In genomic region chr17:4939554-4939803, GRCh38 we compare ENCODE assay signal across 8 cellular contexts. TPM values are rescaled to one million over a fixed set of nuclear protein-coding genes. Genes with fewer than 3 reads are reported as not detected.
A peak's percentile ranks its signal among the peaks of the same experiment; 100 is the strongest.
DNase-seq lines count a peak whose midpoint lies in the region; ATAC-seq lines count a peak whose summit lies in the region.

No MANE protein-coding gene starts in this region.

- peak overlapping the region; percentile 88 for H3K27ac ChIP-seq in duodenal mucosa (ENCODE audit: low read depth, low read length)

- ATAC-seq in natural killer cell treated with Interleukin-12 subunit alpha and Interleukin-12 subunit beta and Interleukin-15 and Interleukin-18, amount 100 ng/mL, for 72 hours = peak in 1 of 2 donors; percentile 4
- no peak for ATAC-seq in HG03439 (IDR thresholded peaks at IDR 0.05; ENCODE audit: unreplicated experiment)

- H3K9ac ChIP-seq in duodenal mucosa (ENCODE audit: low read depth in 1 of 2, low read length in 2 of 2) = peak overlapping the region; percentile 91 to 92

- peak; percentile 29 for DNase-seq in stimulated activated CD4-positive, alpha-beta T cell treated with anti-CD3 and anti-CD28 coated beads, Interleukin-1b, Interleukin-23, amount 100 ng/mL, for 48 hours
- no peak for DNase-seq in stimulated activated CD4-positive, alpha-beta T cell treated with anti-CD3 and anti-CD28 coated beads, Interleukin-2, amount 100 ng/mL, for 24 hours
- DNase-seq in MG63 (no peak), germinal center (ENCODE audit: low spot score) (no peak), A172 (ENCODE audit: low spot score) (no peak)
- no peak for DNase-seq in natural killer cell treated with Interleukin-12 subunit alpha and Interleukin-12 subunit beta and Interleukin-15 and Interleukin-18, amount 100 ng/mL, for 72 hours (ENCODE audit: low spot score)

- H3K4me1 ChIP-seq in duodenal mucosa (ENCODE audit: control insufficient read depth in 1 of 2, insufficient read depth in 2 of 2, low read length in 2 of 2) = peaks cover 45 to 54% of the 10 kb centered on the region in 2 donors

- peaks cover 60 to 68% of the 10 kb centered on the region in 2 donors for H3K4me1 Mint-ChIP-seq in natural killer cell treated with Interleukin-12 subunit alpha and Interleukin-12 subunit beta and Interleukin-15 and Interleukin-18, amount 100 ng/mL, for 72 hours (ENCODE audit: low read depth in 2 of 2)

- H3K9me3 Mint-ChIP-seq in natural killer cell treated with Interleukin-12 subunit alpha and Interleukin-12 subunit beta and Interleukin-15 and Interleukin-18, amount 100 ng/mL, for 72 hours = no peaks in the 10 kb centered on the region

- no peaks in the 10 kb centered on the region for H3K27me3 Mint-ChIP-seq in natural killer cell treated with Interleukin-12 subunit alpha and Interleukin-12 subunit beta and Interleukin-15 and Interleukin-18, amount 100 ng/mL, for 72 hours

- H3K4me3 ChIP-seq in MG63 (peak overlapping the region; percentile 70), duodenal mucosa (ENCODE audit: low read depth in 1 of 2, low read length in 2 of 2) (peak overlapping the region; percentile 93 to 95)

- H3K27ac Mint-ChIP-seq in natural killer cell treated with Interleukin-12 subunit alpha and Interleukin-12 subunit beta and Interleukin-15 and Interleukin-18, amount 100 ng/mL, for 72 hours = peak overlapping the region; percentile 76 to 96

- H3K36me3 Mint-ChIP-seq in natural killer cell treated with Interleukin-12 subunit alpha and Interleukin-12 subunit beta and Interleukin-15 and Interleukin-18, amount 100 ng/mL, for 72 hours = peaks cover 28% of the 10 kb centered on the region

- H3K9me3 ChIP-seq in MG63 = no peaks in the 10 kb centered on the region
- no peaks in the 10 kb centered on the region for H3K9me3 ChIP-seq in duodenal mucosa (ENCODE audit: control insufficient read depth in 1 of 2, low read length in 2 of 2)

- no peaks in the 10 kb centered on the region for H3K27me3 ChIP-seq in MG63
- no peaks in the 10 kb centered on the region for H3K27me3 ChIP-seq in duodenal mucosa (ENCODE audit: control insufficient read depth in 1 of 2, insufficient read depth in 2 of 2, low read length in 2 of 2)

- H3K36me3 ChIP-seq in MG63 = peaks cover 22% of the 10 kb centered on the region
- peaks cover 32 to 48% of the 10 kb centered on the region in 2 donors for H3K36me3 ChIP-seq in duodenal mucosa (ENCODE audit: control insufficient read depth in 1 of 2, insufficient read depth in 2 of 2, low read length in 2 of 2)

- peak overlapping the region; percentile 100 for H3K4me3 Mint-ChIP-seq in natural killer cell treated with Interleukin-12 subunit alpha and Interleukin-12 subunit beta and Interleukin-15 and Interleukin-18, amount 100 ng/mL, for 72 hours

RNA-seq across cellular contexts. Expression of gene SLC25A11, which starts 0.4 kb away (rescaled TPM):
- 48.0 and 87.3 TPM in 2 replicates for total RNA-seq in MG63 (2014; rRNA removed; shearing (Covaris generic); ENCODE audit: low replicate concordance)
- 10 to 100 TPM; 85.9 to 91.6 TPM for total RNA-seq in natural killer cell treated with Interleukin-12 subunit alpha and Interleukin-12 subunit beta and Interleukin-15 and Interleukin-18, amount 100 ng/mL, for 72 hours
- 80.8 and 82.6 TPM in 2 replicates for total RNA-seq in A172 (2014; rRNA removed; shearing (Covaris generic))

RNA-seq across cellular contexts. Expression of gene RNF167, which starts 0.6 kb away (rescaled TPM):
- 20.4 and 29.9 TPM in 2 replicates for total RNA-seq in MG63 (2014; rRNA removed; shearing (Covaris generic); ENCODE audit: low replicate concordance)
- total RNA-seq in natural killer cell treated with Interleukin-12 subunit alpha and Interleukin-12 subunit beta and Interleukin-15 and Interleukin-18, amount 100 ng/mL, for 72 hours = 100 to 1,000 TPM; 144 to 150 TPM
- total RNA-seq in A172 (2014; rRNA removed; shearing (Covaris generic)) = 48.2 and 49.2 TPM in 2 replicates

RNA-seq across cellular contexts. Expression of gene GP1BA, which starts 7.4 kb away (rescaled TPM):
- total RNA-seq in MG63 (2014; rRNA removed; shearing (Covaris generic); ENCODE audit: low replicate concordance) = not detected in 2 replicates
- under 1 TPM in 1 of 2 donors, not detected in 1; 0.12 TPM for total RNA-seq in natural killer cell treated with Interleukin-12 subunit alpha and Interleukin-12 subunit beta and Interleukin-15 and Interleukin-18, amount 100 ng/mL, for 72 hours
- 0.17 TPM in 1 of 2 replicates, not detected in the other for total RNA-seq in A172 (2014; rRNA removed; shearing (Covaris generic))

RNA-seq across cellular contexts. Expression of gene PFN1, which starts 8.9 kb away (rescaled TPM):
- total RNA-seq in MG63 (2014; rRNA removed; shearing (Covaris generic); ENCODE audit: low replicate concordance) = 182 and 263 TPM in 2 replicates
- 1,000 to 10,000 TPM; 1,741 to 1,743 TPM for total RNA-seq in natural killer cell treated with Interleukin-12 subunit alpha and Interleukin-12 subunit beta and Interleukin-15 and Interleukin-18, amount 100 ng/mL, for 72 hours
- total RNA-seq in A172 (2014; rRNA removed; shearing (Covaris generic)) = 1,113 and 1,180 TPM in 2 replicates

RNA-seq across cellular contexts. Expression of gene ENO3, which starts 11.4 kb away (rescaled TPM):
- total RNA-seq in MG63 (2014; rRNA removed; shearing (Covaris generic); ENCODE audit: low replicate concordance) = 1.3 TPM in 1 of 2 replicates, not detected in the other
- total RNA-seq in natural killer cell treated with Interleukin-12 subunit alpha and Interleukin-12 subunit beta and Interleukin-15 and Interleukin-18, amount 100 ng/mL, for 72 hours = 10 to 100 TPM in 1 of 2 donors, 1 to 10 TPM in 1; 8.7 to 26.1 TPM
- total RNA-seq in A172 (2014; rRNA removed; shearing (Covaris generic)) = 4.0 and 12.3 TPM in 2 replicates
